Comparison of ENCODE assay signal across 13 cellular contexts in the genomic region with DNA sequence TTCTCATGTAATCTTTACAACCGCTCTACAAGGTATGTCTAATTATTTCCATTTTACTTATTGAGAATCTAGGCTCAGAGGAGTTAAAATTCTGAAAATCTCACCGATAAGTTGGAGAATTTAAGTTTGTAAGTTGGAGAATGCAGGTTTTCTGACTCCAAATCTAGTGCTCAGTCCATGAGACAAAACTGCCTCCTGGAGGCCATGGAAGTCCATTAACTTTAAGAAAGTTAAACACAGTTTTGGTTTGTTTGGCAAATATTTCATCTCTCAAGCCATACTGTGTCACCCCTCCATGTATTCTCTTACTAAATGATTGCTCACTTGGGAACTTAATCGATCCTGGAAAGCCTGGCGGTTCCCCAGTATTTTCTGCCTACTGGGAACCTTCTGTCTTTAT. TPM values are rescaled to one million over a fixed set of nuclear protein-coding genes. Genes with fewer than 3 reads are reported as not detected.
DNase-seq lines count a peak whose midpoint lies in the region; ATAC-seq and TF ChIP-seq lines count a peak whose summit lies in the region.
"Had no signal": no experiment of that assay in that cellular context is flagged by ENCODE, and none has a peak within 500 bp of the region (broad histone marks: within the 10 kb centered on the region; RNA-seq: fewer than 3 reads in every experiment).

No MANE protein-coding gene starts in this region.

- H3K27ac ChIP-seq in colonic mucosa, result no peak overlapping the region

- no peak overlapping the region for H3K4me3 ChIP-seq in WI38 (ENCODE audit: low read depth, low read length)
- H3K4me3 ChIP-seq in foreskin fibroblast (ENCODE audit: low read depth in 1 of 2, low read length in 2 of 2), result no peak overlapping the region
- H3K4me3 ChIP-seq in colonic mucosa, result no peak overlapping the region

- H3K9me3 Mint-ChIP-seq in stimulated activated memory B cell treated with anti-CD40 and anti-IgM and Interleukin-4, amounts not matched to agents 10 μg/mL and 1 μg/mL and 100 μg/mL, for 72 hours, result no peaks in the 10 kb centered on the region
- H3K9me3 Mint-ChIP-seq: brain, naive B cell had no signal

- H3K27me3 ChIP-seq in colonic mucosa, result no peaks in the 10 kb centered on the region

- intact Hi-C loops in colonic mucosa (cut with DNase I), result no loop called here

- no peaks in the 10 kb centered on the region for H3K27me3 Mint-ChIP-seq in stimulated activated memory B cell treated with anti-CD40 and anti-IgM and Interleukin-4, amounts not matched to agents 10 μg/mL and 1 μg/mL and 100 μg/mL, for 72 hours
- H3K27me3 Mint-ChIP-seq: brain, naive B cell had no signal

- H3K4me1 Mint-ChIP-seq in stimulated activated memory B cell treated with anti-CD40 and anti-IgM and Interleukin-4, amounts not matched to agents 10 μg/mL and 1 μg/mL and 100 μg/mL, for 72 hours, result no peaks in the 10 kb centered on the region
- H3K4me1 Mint-ChIP-seq: brain, naive B cell had no signal

- H3K27ac Mint-ChIP-seq in stimulated activated memory B cell treated with anti-CD40 and anti-IgM and Interleukin-4, amounts not matched to agents 10 μg/mL and 1 μg/mL and 100 μg/mL, for 72 hours, result no peak overlapping the region
- H3K27ac Mint-ChIP-seq: naive B cell had no signal

- no peak overlapping the region for H3K4me3 Mint-ChIP-seq in stimulated activated memory B cell treated with anti-CD40 and anti-IgM and Interleukin-4, amounts not matched to agents 10 μg/mL and 1 μg/mL and 100 μg/mL, for 72 hours
- H3K4me3 Mint-ChIP-seq: brain, naive B cell had no signal

- DNase-seq in AG08396 (ENCODE audit: low spot score) (peak; percentile 15), GM20000 (ENCODE audit: low spot score) (peak; percentile 21), foreskin fibroblast (peak; percentile 14 to 38), colonic mucosa (no peak), hippocampal formation (lab: John Stamatoyannopoulos, UW) (no peak)
- DNase-seq: activated T-cell treated with anti-CD3 and anti-CD28 coated beads for 4 hours; naive B cell; NCI-H1436 treated with DMSO at 0.1 percent for 48 hours; NK-92 treated with Interleukin-12 subunit alpha and Interleukin-12 subunit beta, amount 100 ng/mL, for 24 hours had no signal

- ATAC-seq in HG03095 (IDR thresholded peaks at IDR 0.05; ENCODE audit: unreplicated experiment), result no peak
- no peak for ATAC-seq in stimulated activated memory B cell treated with anti-CD40 and anti-IgM and Interleukin-4, amounts not matched to agents 10 μg/mL and 1 μg/mL and 100 μg/mL, for 72 hours

- no peaks in the 10 kb centered on the region for H3K36me3 ChIP-seq in colonic mucosa

- H3K36me3 Mint-ChIP-seq in stimulated activated memory B cell treated with anti-CD40 and anti-IgM and Interleukin-4, amounts not matched to agents 10 μg/mL and 1 μg/mL and 100 μg/mL, for 72 hours, result no peaks in the 10 kb centered on the region
- H3K36me3 Mint-ChIP-seq: naive B cell had no signal

- TF ChIP-seq CTCF in GM20000 (IDR thresholded peaks at IDR 0.05; ENCODE audit: extremely low read depth, missing control alignments), result no peak
- peak; percentile 19; the same call in 1 of the 2 replicates for TF ChIP-seq CTCF in WI38 (IDR thresholded peaks at IDR 0.05; ENCODE audit: low read depth, low read length)
- peak; percentile 36 for TF ChIP-seq CTCF in foreskin fibroblast (IDR thresholded peaks at IDR 0.05; ENCODE audit: low read depth, low read length)
- TF ChIP-seq CTCF in colonic mucosa (IDR thresholded peaks at IDR 0.05), result no peak

- no peaks in the 10 kb centered on the region for H3K9me3 ChIP-seq in colonic mucosa

- H3K4me1 ChIP-seq in colonic mucosa, result no peaks in the 10 kb centered on the region

- H3K9ac ChIP-seq in colonic mucosa (ENCODE audit: low read depth in 2 of 2, low read length in 2 of 2), result no peak overlapping the region

RNA-seq across cellular contexts. Expression of a gene that starts 52.6 kb away (rescaled TPM):
- 10 to 100 TPM; 26.1 to 36.1 TPM for total RNA-seq in colonic mucosa

Comparison
In these comparisons a context has a peak if more than half of its experiments do, and no peak if none do; other contexts are left out.
1. DNase-seq: peak in AG08396 (single experiment), GM20000 (single experiment) and foreskin fibroblast (2 of 2); none in colonic mucosa (single experiment) and hippocampal formation (0 of 2).
2. CTCF ChIP-seq: peak in WI38 (single experiment) and foreskin fibroblast (single experiment); none in GM20000 (single experiment) and colonic mucosa (single experiment).